1 cellular context compared by ENCODE assay signal in genomic region chr22:44448271-44448780, GRCh38.
TF ChIP-seq lines count a peak whose summit lies in the region.

No MANE protein-coding gene starts in this region.

TF ChIP-seq in HepG2, 621 proteins besides CTCF, POLR2A, EP300 and RAD21:
- TF ChIP-seq HNRNPL (IDR thresholded peaks at IDR 0.05; ENCODE audit: low read depth, low read length), result no peak
- no peak for TF ChIP-seq TCF12 (IDR thresholded peaks at IDR 0.05)
- TF ChIP-seq TCF12 (CRISPR knock-in tag; IDR thresholded peaks at IDR 0.05), result no peak
- TF ChIP-seq, protein P1, sequence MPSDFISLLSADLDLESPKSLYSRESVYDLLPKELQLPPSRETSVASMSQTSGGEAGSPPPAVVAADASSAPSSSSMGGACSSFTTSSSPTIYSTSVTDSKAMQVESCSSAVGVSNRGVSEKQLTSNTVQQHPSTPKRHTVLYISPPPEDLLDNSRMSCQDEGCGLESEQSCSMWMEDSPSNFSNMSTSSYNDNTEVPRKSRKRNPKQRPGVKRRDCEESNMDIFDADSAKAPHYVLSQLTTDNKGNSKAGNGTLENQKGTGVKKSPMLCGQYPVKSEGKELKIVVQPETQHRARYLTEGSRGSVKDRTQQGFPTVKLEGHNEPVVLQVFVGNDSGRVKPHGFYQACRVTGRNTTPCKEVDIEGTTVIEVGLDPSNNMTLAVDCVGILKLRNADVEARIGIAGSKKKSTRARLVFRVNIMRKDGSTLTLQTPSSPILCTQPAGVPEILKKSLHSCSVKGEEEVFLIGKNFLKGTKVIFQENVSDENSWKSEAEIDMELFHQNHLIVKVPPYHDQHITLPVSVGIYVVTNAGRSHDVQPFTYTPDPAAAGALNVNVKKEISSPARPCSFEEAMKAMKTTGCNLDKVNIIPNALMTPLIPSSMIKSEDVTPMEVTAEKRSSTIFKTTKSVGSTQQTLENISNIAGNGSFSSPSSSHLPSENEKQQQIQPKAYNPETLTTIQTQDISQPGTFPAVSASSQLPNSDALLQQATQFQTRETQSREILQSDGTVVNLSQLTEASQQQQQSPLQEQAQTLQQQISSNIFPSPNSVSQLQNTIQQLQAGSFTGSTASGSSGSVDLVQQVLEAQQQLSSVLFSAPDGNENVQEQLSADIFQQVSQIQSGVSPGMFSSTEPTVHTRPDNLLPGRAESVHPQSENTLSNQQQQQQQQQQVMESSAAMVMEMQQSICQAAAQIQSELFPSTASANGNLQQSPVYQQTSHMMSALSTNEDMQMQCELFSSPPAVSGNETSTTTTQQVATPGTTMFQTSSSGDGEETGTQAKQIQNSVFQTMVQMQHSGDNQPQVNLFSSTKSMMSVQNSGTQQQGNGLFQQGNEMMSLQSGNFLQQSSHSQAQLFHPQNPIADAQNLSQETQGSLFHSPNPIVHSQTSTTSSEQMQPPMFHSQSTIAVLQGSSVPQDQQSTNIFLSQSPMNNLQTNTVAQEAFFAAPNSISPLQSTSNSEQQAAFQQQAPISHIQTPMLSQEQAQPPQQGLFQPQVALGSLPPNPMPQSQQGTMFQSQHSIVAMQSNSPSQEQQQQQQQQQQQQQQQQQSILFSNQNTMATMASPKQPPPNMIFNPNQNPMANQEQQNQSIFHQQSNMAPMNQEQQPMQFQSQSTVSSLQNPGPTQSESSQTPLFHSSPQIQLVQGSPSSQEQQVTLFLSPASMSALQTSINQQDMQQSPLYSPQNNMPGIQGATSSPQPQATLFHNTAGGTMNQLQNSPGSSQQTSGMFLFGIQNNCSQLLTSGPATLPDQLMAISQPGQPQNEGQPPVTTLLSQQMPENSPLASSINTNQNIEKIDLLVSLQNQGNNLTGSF (CRISPR knock-in tag; IDR thresholded peaks at IDR 0.05), result no peak
- no peak for TF ChIP-seq JUNB (CRISPR knock-in tag; IDR thresholded peaks at IDR 0.05; ENCODE audit: borderline replicate concordance)
- no peak for TF ChIP-seq PAWR (CRISPR knock-in tag; IDR thresholded peaks at IDR 0.05; ENCODE audit: borderline replicate concordance)
- no peak for TF ChIP-seq PRPF4 (IDR thresholded peaks at IDR 0.05; ENCODE audit: low read depth, low read length, poor library complexity, severe bottlenecking)
- no peak for TF ChIP-seq ZNF574 (CRISPR knock-in tag; IDR thresholded peaks at IDR 0.05)
- no peak for TF ChIP-seq TGIF2 (CRISPR knock-in tag; IDR thresholded peaks at IDR 0.05)
- no peak for TF ChIP-seq TCF7L2 (IDR thresholded peaks at IDR 0.05; ENCODE audit: low read depth, low read length)
